Comparison of ENCODE assay signal across 17 cellular contexts in genomic region chr1:201294876-201295275, GRCh38. TPM values are rescaled to one million over a fixed set of nuclear protein-coding genes. Genes with fewer than 3 reads are reported as not detected.
"Had no signal": no experiment of that assay in that cellular context is flagged by ENCODE, and none has a peak within 500 bp of the region (broad histone marks: within the 10 kb centered on the region; RNA-seq: fewer than 3 reads in every experiment).

No MANE protein-coding gene starts in this region.

- DNase-seq: activated CD4-positive, alpha-beta T cell treated with anti-CD3 and anti-CD28 coated beads for 1 hour; activated CD4-positive, alpha-beta T cell treated with anti-CD3 and anti-CD28 coated beads, Interleukin-2, amount 50 U/mL, for 48 hours; activated effector memory CD4-positive, alpha-beta T cell treated with anti-CD3 and anti-CD28 coated beads, Interleukin-2, amount 50 U/mL, for 16 hours; activated T-cell treated with anti-CD3 and anti-CD28 coated beads, Interleukin-2, amount 50 U/mL, for 4 hours; aorta; colonic mucosa; effector CD4-positive, alpha-beta T cell; left colon; natural killer cell; small intestine; T-helper 9 cell; transverse colon had no signal

- FAIRE-seq: small intestine had no signal

- H3K9me3 ChIP-seq: colonic mucosa, transverse colon had no signal

- H3K27ac ChIP-seq: cardiac muscle cell, colonic mucosa, transverse colon had no signal

- H3K27me3 ChIP-seq: cardiac muscle cell, colonic mucosa, transverse colon had no signal

- H3K4me3 ChIP-seq: cardiac muscle cell, colonic mucosa, transverse colon had no signal

- ATAC-seq: activated T-cell treated with anti-CD3 and anti-CD28 coated beads, Interleukin-2, amount 50 U/mL, for 4 hours; left colon; natural killer cell; stimulated activated effector memory CD8-positive, alpha-beta T cell treated with anti-CD3 and anti-CD28 coated beads, Interleukin-12 subunit alpha, Interleukin-12 subunit beta, amount 100 ng/mL, for 72 hours had no signal

- H3K36me3 ChIP-seq: cardiac muscle cell, colonic mucosa, transverse colon had no signal

RNA-seq across cellular contexts. Expression of gene PKP1, which starts 11.6 kb away (rescaled TPM):
- total RNA-seq: activated T-cell treated with anti-CD3 and anti-CD28 coated beads, Interleukin-2, amount 50 U/mL, for 4 hours; lung microvascular endothelial cell; mononuclear cell; natural killer cell; osteocyte had no signal
- polyA plus RNA-seq: cardiac muscle cell had no signal
